Comparison of ENCODE assay signal across 8 cellular contexts in the genomic region with DNA sequence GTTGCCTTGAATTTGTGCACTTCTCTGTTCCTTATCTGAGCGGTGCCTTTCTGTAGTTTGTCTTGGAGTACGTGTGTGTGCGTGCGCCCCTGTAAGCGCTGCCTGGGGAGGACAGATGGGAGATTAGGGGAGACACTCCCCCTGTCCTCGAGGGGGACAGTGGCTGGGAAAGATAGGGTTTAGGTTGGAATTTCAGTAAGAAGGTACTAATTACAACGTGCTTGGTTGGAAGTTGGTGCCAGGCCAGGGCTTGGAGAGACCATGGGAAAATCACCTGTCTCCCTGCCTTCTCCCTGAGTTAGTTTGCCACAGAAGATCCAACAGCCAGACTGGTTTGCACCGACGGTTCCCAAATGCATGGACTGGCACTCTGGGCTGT.
DNase-seq lines count a peak whose midpoint lies in the region; ATAC-seq, FAIRE-seq and TF ChIP-seq lines count a peak whose summit lies in the region.

No MANE protein-coding gene starts in this region.

- H3K27ac ChIP-seq in AG04450 (ENCODE audit: low read depth, low read length) = no peak overlapping the region

- CTCF ChIA-PET in AG04450 (lab: Charles Lee) = interaction anchor here (1.0 to 3.3 kb wide), 3 partner anchors 13 to 129 kb away, joined by 3 to 26 read pairs (median 7); no protein-coding TSS in a partner anchor

- TF ChIP-seq CTCF in AG04450 (IDR thresholded peaks at IDR 0.05; ENCODE audit: low read depth, low read length) (no peak), astrocyte of the cerebellum (IDR thresholded peaks at IDR 0.05; ENCODE audit: low read depth, low read length, missing control alignments) (no peak)

- peaks cover 10% of the 10 kb centered on the region for H3K36me3 Mint-ChIP-seq in stimulated activated memory B cell treated with anti-CD40 and anti-IgM and Interleukin-4, amounts not matched to agents 10 μg/mL and 1 μg/mL and 100 μg/mL, for 72 hours

- no peaks in the 10 kb centered on the region for H3K27me3 Mint-ChIP-seq in stimulated activated memory B cell treated with anti-CD40 and anti-IgM and Interleukin-4, amounts not matched to agents 10 μg/mL and 1 μg/mL and 100 μg/mL, for 72 hours

- FAIRE-seq in GM19239 (lab: Jason Lieb, UNC) = peak; percentile 76

- H3K9me3 ChIP-seq in AG04450 (ENCODE audit: control insufficient read depth, insufficient read depth, low read length) = no peaks in the 10 kb centered on the region

- H3K27ac Mint-ChIP-seq in stimulated activated memory B cell treated with anti-CD40 and anti-IgM and Interleukin-4, amounts not matched to agents 10 μg/mL and 1 μg/mL and 100 μg/mL, for 72 hours = peak overlapping the region; percentile 58

- H3K4me3 ChIP-seq in AG04450 (ENCODE audit: low read depth, low read length) (peak overlapping the region; percentile 61), astrocyte of the cerebellum (ENCODE audit: low read depth, low read length) (peak overlapping the region; percentile 27)

- peak overlapping the region; percentile 81 for H3K4me3 Mint-ChIP-seq in stimulated activated memory B cell treated with anti-CD40 and anti-IgM and Interleukin-4, amounts not matched to agents 10 μg/mL and 1 μg/mL and 100 μg/mL, for 72 hours

- peak; percentile 12 for ATAC-seq in HG03520 (IDR thresholded peaks at IDR 0.05; ENCODE audit: unreplicated experiment)
- peak; percentile 40 for ATAC-seq in stimulated activated memory B cell treated with anti-CD40 and anti-IgM and Interleukin-4, amounts not matched to agents 10 μg/mL and 1 μg/mL and 100 μg/mL, for 72 hours

- peaks cover 40% of the 10 kb centered on the region for H3K4me1 Mint-ChIP-seq in stimulated activated memory B cell treated with anti-CD40 and anti-IgM and Interleukin-4, amounts not matched to agents 10 μg/mL and 1 μg/mL and 100 μg/mL, for 72 hours

- no peaks in the 10 kb centered on the region for H3K27me3 ChIP-seq in AG04450 (ENCODE audit: control insufficient read depth, insufficient read depth, low read length)

- H3K9me3 Mint-ChIP-seq in stimulated activated memory B cell treated with anti-CD40 and anti-IgM and Interleukin-4, amounts not matched to agents 10 μg/mL and 1 μg/mL and 100 μg/mL, for 72 hours = no peaks in the 10 kb centered on the region

- POLR2A ChIA-PET in AG04450 (lab: Yijun Ruan, JAX) = interaction anchor here (0.6 kb wide), 1 partner anchor 29 kb away, joined by 3 read pairs; no protein-coding TSS in a partner anchor

- DNase-seq in AG04450 (ENCODE audit: low read depth, low spot score) (no peak), GM19239 (ENCODE audit: insufficient read length, low spot score) (no peak), astrocyte of the cerebellum (ENCODE audit: low read depth) (no peak), iris pigment epithelial cell (ENCODE audit: low read depth) (peak; percentile 37), NCI-H2029 (lab: John Stamatoyannopoulos, UW) (no peak), NCI-H1048 (lab: John Stamatoyannopoulos, UW) (no peak)

- in situ Hi-C loops in astrocyte of the cerebellum (cut with HindIII; ENCODE audit: low sequenced_read_pairs) = no loop called here
